1 cellular context compared by ENCODE assay signal in the genomic region with DNA sequence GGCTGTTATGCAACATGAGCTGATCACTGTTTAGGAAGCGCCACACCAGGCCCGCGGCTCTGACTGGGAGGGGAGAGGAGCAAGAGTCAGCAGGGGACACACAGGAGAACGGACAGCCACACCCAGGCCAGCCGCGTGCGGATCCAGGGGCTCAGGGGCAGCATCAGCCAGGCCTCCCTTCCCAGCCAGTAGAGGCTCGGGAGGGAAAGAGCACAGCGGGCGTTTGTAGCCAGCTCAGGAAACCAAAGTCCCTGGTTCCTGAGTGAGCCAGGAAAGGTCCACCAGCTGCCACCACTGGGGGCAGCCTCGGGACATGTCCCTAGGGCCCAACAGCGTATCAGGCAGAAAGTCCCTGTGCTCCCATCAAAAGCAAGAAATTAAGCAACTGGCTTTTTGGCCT.
TF ChIP-seq lines count a peak whose summit lies in the region.

No MANE protein-coding gene starts in this region.

TF ChIP-seq in HCT116, 20 proteins besides CTCF, POLR2A, EP300 and RAD21 (continued from another document):
- no peak for TF ChIP-seq YY1 (IDR thresholded peaks at IDR 0.05; ENCODE audit: extremely low read depth, insufficient replicate concordance, low read depth, low read length)
- no peak for TF ChIP-seq POLR2AphosphoS5 (IDR thresholded peaks at IDR 0.05; ENCODE audit: low read depth, low read length)
- TF ChIP-seq EGR1 (IDR thresholded peaks at IDR 0.05; ENCODE audit: low read depth): no peak
